ENCODE assay signal across 19 cellular contexts in the genomic region with DNA sequence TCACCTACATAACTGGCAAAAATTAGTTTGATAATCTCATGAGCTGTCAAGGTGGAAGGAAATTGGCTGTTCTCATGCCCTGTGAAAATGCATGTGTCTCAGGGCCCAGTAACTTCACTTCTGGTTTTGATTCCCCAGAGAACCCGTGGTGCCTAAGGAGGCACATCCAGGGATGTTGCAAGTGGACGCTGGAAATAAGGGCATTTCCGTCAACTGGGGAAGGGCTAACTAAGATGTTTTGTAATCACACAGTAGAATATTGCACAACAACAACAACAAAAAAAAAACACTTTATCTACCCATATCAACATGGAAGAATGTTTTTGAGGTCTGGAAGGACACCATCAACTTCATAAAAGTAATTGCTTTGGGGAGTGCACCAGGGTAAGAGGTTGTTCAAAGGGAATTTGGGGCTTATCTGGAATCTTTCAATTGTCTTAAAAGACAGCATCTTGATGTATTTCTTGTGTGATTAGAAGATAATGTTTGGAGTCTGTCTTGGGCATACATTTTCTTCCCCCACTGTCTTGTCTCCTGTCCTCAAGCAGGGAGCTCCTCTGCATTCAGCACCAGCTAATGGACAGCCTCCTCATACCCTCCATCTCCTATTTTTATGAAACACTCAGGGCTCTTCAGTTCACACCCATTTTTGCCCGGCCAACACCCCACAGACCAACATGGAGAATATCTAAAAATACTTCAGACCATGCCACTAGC. TPM values are rescaled to one million over a fixed set of nuclear protein-coding genes. Genes with fewer than 3 reads are reported as not detected.
A peak's percentile ranks its signal among the peaks of the same experiment; 100 is the strongest.
DNase-seq lines count a peak whose midpoint lies in the region; ATAC-seq, FAIRE-seq and TF ChIP-seq lines count a peak whose summit lies in the region.
"Had no signal": no experiment of that assay in that cellular context is flagged by ENCODE, and none has a peak within 500 bp of the region (broad histone marks: within the 10 kb centered on the region; RNA-seq: fewer than 3 reads in every experiment).

No MANE protein-coding gene starts in this region.

- no peaks in the 10 kb centered on the region for H3K36me3 Mint-ChIP-seq in activated CD4-positive, alpha-beta T cell treated with anti-CD3 and anti-CD28 coated beads, Interleukin-2, amount 10 ng/mL, durations not matched to agents 24 days and 14 days (ENCODE audit: low read depth)
- no peaks in the 10 kb centered on the region for H3K36me3 Mint-ChIP-seq in astrocyte (ENCODE audit: low read depth, unreplicated experiment)

- H3K27ac ChIP-seq in astrocyte (ENCODE audit: low read depth, low read length) = no peak overlapping the region
- no peak overlapping the region for H3K27ac ChIP-seq in liver (ENCODE audit: low read depth in 1 of 2, low read length in 2 of 2)
- no peak overlapping the region for H3K27ac ChIP-seq in aorta (ENCODE audit: low read depth in 1 of 2, low read length in 2 of 2)
- H3K27ac ChIP-seq: C4-2B, KMS-11 had no signal

- no peaks in the 10 kb centered on the region for H3K4me1 Mint-ChIP-seq in activated CD4-positive, alpha-beta T cell treated with anti-CD3 and anti-CD28 coated beads, Interleukin-2, amount 10 ng/mL, durations not matched to agents 24 days and 14 days
- peaks cover 6% of the 10 kb centered on the region for H3K4me1 Mint-ChIP-seq in astrocyte (ENCODE audit: low read depth, unreplicated experiment)

- intact Hi-C loops in activated CD4-positive, alpha-beta T cell treated with anti-CD3 and anti-CD28 coated beads, Interleukin-2, amount 10 ng/mL, durations not matched to agents 24 days and 14 days (cut with micrococcal nuclease) = no loop called here
- intact Hi-C loops in aorta (cut with DNase I) = no loop called here

- H3K4me3 Mint-ChIP-seq in activated CD4-positive, alpha-beta T cell treated with anti-CD3 and anti-CD28 coated beads, Interleukin-2, amount 10 ng/mL, durations not matched to agents 24 days and 14 days = no peak overlapping the region
- H3K4me3 Mint-ChIP-seq in astrocyte (ENCODE audit: unreplicated experiment) = no peak overlapping the region

- H3K27ac Mint-ChIP-seq in activated CD4-positive, alpha-beta T cell treated with anti-CD3 and anti-CD28 coated beads, Interleukin-2, amount 10 ng/mL, durations not matched to agents 24 days and 14 days = no peak overlapping the region
- H3K27ac Mint-ChIP-seq in astrocyte (ENCODE audit: unreplicated experiment) = peak overlapping the region; percentile 26

- H3K4me1 ChIP-seq in astrocyte (ENCODE audit: insufficient read depth, low read length) (no peaks in the 10 kb centered on the region), liver (ENCODE audit: control insufficient read depth in 4 of 4, insufficient read depth in 4 of 4, low read length in 3 of 4) (no peaks in the 10 kb centered on the region), aorta (ENCODE audit: control insufficient read depth in 1 of 2, insufficient read depth in 2 of 2, low read length in 2 of 2) (no peaks in the 10 kb centered on the region)
- H3K4me1 ChIP-seq: Caco-2 had no signal

- TF ChIP-seq RAD21 in liver (IDR thresholded peaks at IDR 0.05) = no peak

- H3K27me3 Mint-ChIP-seq in activated CD4-positive, alpha-beta T cell treated with anti-CD3 and anti-CD28 coated beads, Interleukin-2, amount 10 ng/mL, durations not matched to agents 24 days and 14 days = no peaks in the 10 kb centered on the region
- peaks cover 47% of the 10 kb centered on the region for H3K27me3 Mint-ChIP-seq in astrocyte (ENCODE audit: low read depth, unreplicated experiment)

- H3K27me3 ChIP-seq in astrocyte (ENCODE audit: insufficient read depth, low read length) = no peaks in the 10 kb centered on the region
- no peaks in the 10 kb centered on the region for H3K27me3 ChIP-seq in liver (ENCODE audit: control insufficient read depth in 4 of 4, insufficient read depth in 4 of 4, low read length in 3 of 4)
- H3K27me3 ChIP-seq in aorta (ENCODE audit: control insufficient read depth in 1 of 2, insufficient read depth in 2 of 2, low read length in 1 of 2) = no peaks in the 10 kb centered on the region

- no peak overlapping the region for H2AFZ ChIP-seq in astrocyte (ENCODE audit: low read depth, low read length)

- peak; percentile 41 for ATAC-seq in aorta (ENCODE audit: low FRiP score)
- no peak for ATAC-seq in HG02571 (IDR thresholded peaks at IDR 0.05; ENCODE audit: unreplicated experiment)
- ATAC-seq in HG02884 (IDR thresholded peaks at IDR 0.05; ENCODE audit: unreplicated experiment) = no peak

- H3K79me2 ChIP-seq in astrocyte (ENCODE audit: insufficient read depth, low read length) = no peaks in the 10 kb centered on the region

- peaks cover 4% of the 10 kb centered on the region for H3K9me3 Mint-ChIP-seq in activated CD4-positive, alpha-beta T cell treated with anti-CD3 and anti-CD28 coated beads, Interleukin-2, amount 10 ng/mL, durations not matched to agents 24 days and 14 days
- peaks cover 5% of the 10 kb centered on the region for H3K9me3 Mint-ChIP-seq in astrocyte (ENCODE audit: unreplicated experiment)

- H3K9me3 ChIP-seq in astrocyte (ENCODE audit: insufficient read depth, low read depth, low read length) (peaks cover 3% of the 10 kb centered on the region), liver (ENCODE audit: control insufficient read depth in 4 of 4, low read length in 3 of 4) (peaks cover 0 to 6% (median 3%) of the 10 kb centered on the region in 4 donors), aorta (ENCODE audit: control insufficient read depth, low read length) (peaks cover 6% of the 10 kb centered on the region)

- FAIRE-seq in astrocyte (lab: Jason Lieb, UNC) = no peak
- FAIRE-seq: A204.1, RCC 7860 had no signal

- H3K4me3 ChIP-seq in astrocyte (ENCODE audit: insufficient read depth, low read depth, low read length) = no peak overlapping the region
- no peak overlapping the region for H3K4me3 ChIP-seq in liver (ENCODE audit: low read depth in 1 of 3, low read length in 3 of 3)
- H3K4me3 ChIP-seq in aorta (ENCODE audit: low read length in 2 of 2) = no peak overlapping the region

- WGBS in liver = 65% methylated on average over 4 of the region's 4 CpGs
- WGBS in aorta, 2 donors = 68 to 75% methylated on average over 4 of the region's 4 CpGs

- peak; percentile 23 for DNase-seq in activated CD4-positive, alpha-beta T cell treated with anti-CD3 and anti-CD28 coated beads, Interleukin-2, amount 10 ng/mL, durations not matched to agents 24 days and 14 days
- no peak for DNase-seq in activated CD4-positive, alpha-beta T cell treated with anti-CD3 and anti-CD28 coated beads, Interleukin-2, amount 50 U/mL, for 1 hour
- DNase-seq in astrocyte (ENCODE audit: low read depth) (no peak), aorta (no peak), inferior parietal cortex (ENCODE audit: extremely low spot score) (no peak)
- DNase-seq: Caco-2, DMS153, H7, NCI-H187, NCI-H526 treated with DMSO at 0.1 percent for 48 hours, SHP77 had no signal

- H3K36me3 ChIP-seq in astrocyte (ENCODE audit: insufficient read depth, low read length) (no peaks in the 10 kb centered on the region), liver (ENCODE audit: control insufficient read depth in 4 of 4, insufficient read depth in 3 of 4, low read depth in 1 of 4, low read length in 3 of 4) (no peaks in the 10 kb centered on the region), aorta (ENCODE audit: control insufficient read depth in 1 of 2, insufficient read depth in 2 of 2, low read length in 1 of 2) (no peaks in the 10 kb centered on the region)

- TF ChIP-seq CTCF in astrocyte (IDR thresholded peaks at IDR 0.05; ENCODE audit: insufficient read depth, low read depth, low read length) = no peak
- no peak for TF ChIP-seq CTCF in liver (IDR thresholded peaks at IDR 0.05; ENCODE audit: low read depth, low read length, missing input control)

- no peaks in the 10 kb centered on the region for H4K20me1 ChIP-seq in astrocyte (ENCODE audit: insufficient read depth, low read length)

- no peak overlapping the region for H3K9ac ChIP-seq in astrocyte (ENCODE audit: low read length)
- no peak overlapping the region for H3K9ac ChIP-seq in liver (ENCODE audit: low read depth in 1 of 2, low read length in 2 of 2)
- H3K9ac ChIP-seq: KMS-11 had no signal

- no peak overlapping the region for H3K4me2 ChIP-seq in astrocyte (ENCODE audit: low read length)
- H3K4me2 ChIP-seq: KMS-11 had no signal

TF ChIP-seq in liver, 16 proteins besides CTCF, POLR2A, EP300 and RAD21:
- TF ChIP-seq EGR1 (IDR thresholded peaks at IDR 0.05; ENCODE audit: low read depth in 2 of 2) (no peak), REST (IDR thresholded peaks at IDR 0.05) (peak; percentile 88)

RNA-seq across cellular contexts. Expression of gene PRR20G, which starts 37.2 kb away (rescaled TPM):
- not detected in 2 replicates for total RNA-seq in activated CD4-positive, alpha-beta T cell treated with anti-CD3 and anti-CD28 coated beads, Interleukin-2, amount 10 ng/mL, durations not matched to agents 24 days and 14 days
- not detected in 2 replicates for total RNA-seq in astrocyte
- total RNA-seq in liver = not detected
- polyA plus RNA-seq in liver = not detected
- not detected for total RNA-seq in aorta
- not detected for polyA plus RNA-seq in aorta
- total RNA-seq: Caco-2, H7, M059J had no signal
